In genomic region chr22:21938906-21939305, GRCh38 we compare ENCODE assay signal across 9 cellular contexts. TPM values are rescaled to one million over a fixed set of nuclear protein-coding genes. Genes with fewer than 3 reads are reported as not detected.
DNase-seq lines count a peak whose midpoint lies in the region; ATAC-seq, FAIRE-seq and TF ChIP-seq lines count a peak whose summit lies in the region.
"Had no signal": no experiment of that assay in that cellular context is flagged by ENCODE, and none has a peak within 500 bp of the region (broad histone marks: within the 10 kb centered on the region; RNA-seq: fewer than 3 reads in every experiment).

No MANE protein-coding gene starts in this region.

- peaks cover 89% of the 10 kb centered on the region for H3K36me3 Mint-ChIP-seq in dendritic cell treated with granulocyte-macrophage colony-stimulating factor and Interleukin-4, amounts not matched to agents 40 ng/mL and 50 ng/mL, for 4 days (ENCODE audit: low read depth)
- peaks cover 33% of the 10 kb centered on the region for H3K36me3 Mint-ChIP-seq in nephron (ENCODE audit: low read depth)

- TF ChIP-seq CTCF in A549 (IDR thresholded peaks at IDR 0.05) (no peak), IMR-90 (conservative IDR thresholded peaks at IDR 0.05; ENCODE audit: low read depth, low read length) (no peak), nephron (IDR thresholded peaks at IDR 0.05; ENCODE audit: unreplicated experiment in 3 of 3) (no peak)

- no peaks in the 10 kb centered on the region for H3K9me3 Mint-ChIP-seq in dendritic cell treated with granulocyte-macrophage colony-stimulating factor and Interleukin-4, amounts not matched to agents 40 ng/mL and 50 ng/mL, for 4 days
- no peaks in the 10 kb centered on the region for H3K9me3 Mint-ChIP-seq in nephron

- no TSS peak for BruUV-seq in IMR-90 (replicated peaks; lab: Mats Ljungman, UMichigan)

- H3K4me3 Mint-ChIP-seq in dendritic cell treated with granulocyte-macrophage colony-stimulating factor and Interleukin-4, amounts not matched to agents 40 ng/mL and 50 ng/mL, for 4 days: peak overlapping the region; percentile 80
- H3K4me3 Mint-ChIP-seq in nephron: peak overlapping the region; percentile 86 to 90 (median 90)

- H3K9me3 ChIP-seq in A549 (no peaks in the 10 kb centered on the region), IMR-90 (ENCODE audit: control insufficient read depth, insufficient read depth, low read length) (no peaks in the 10 kb centered on the region)

- H3K9me1 ChIP-seq in IMR-90 (ENCODE audit: insufficient read depth, low read length): peaks cover 18% of the 10 kb centered on the region

- no peak overlapping the region for H3K23ac ChIP-seq in IMR-90 (ENCODE audit: low read depth, low read length)

- DNase-seq in A549 (ENCODE audit: low read depth in 1 of 2, low spot score in 1 of 2) (no peak), IMR-90 (no peak), HK-2 (ENCODE audit: unreplicated experiment) (no peak)
- no peak for DNase-seq in activated CD8-positive, alpha-beta memory T cell treated with anti-CD3 and anti-CD28 coated beads, Interleukin-2, amount 50 U/mL, for 4 hours

- H2AK5ac ChIP-seq in IMR-90 (ENCODE audit: low read depth, low read length): peak overlapping the region; percentile 77

- TF ChIP-seq RAD21 in A549 (conservative IDR thresholded peaks at IDR 0.05 in 1 of 2, IDR thresholded peaks at IDR 0.05 in 1 of 2): no peak
- TF ChIP-seq RAD21 in IMR-90 (IDR thresholded peaks at IDR 0.05; ENCODE audit: low read length): no peak

- H3K27ac Mint-ChIP-seq in dendritic cell treated with granulocyte-macrophage colony-stimulating factor and Interleukin-4, amounts not matched to agents 40 ng/mL and 50 ng/mL, for 4 days: peak overlapping the region; percentile 100
- H3K27ac Mint-ChIP-seq in nephron: peak overlapping the region; percentile 99 to 100 (median 100)

- peak overlapping the region; percentile 0; the same call in 1 of the 2 replicates for H3K4ac ChIP-seq in IMR-90 (ENCODE audit: low read depth, low read length)

- CTCF ChIA-PET in A549 (lab: Yijun Ruan, JAX): interaction anchor here (0.5 to 6.5 kb wide), 32 partner anchors 9 to 234 kb away, joined by 3 to 65 read pairs (median 4); partner anchors contain the start of gene PPM1F
- CTCF ChIA-PET in IMR-90 (lab: Yijun Ruan, JAX): interaction anchor here (0.9 to 1.8 kb wide), 6 partner anchors 9 to 238 kb away, joined by 3 to 12 read pairs (median 4); partner anchors contain the start of gene PPM1F

- H2BK15ac ChIP-seq in IMR-90 (ENCODE audit: low read depth, low read length): peak overlapping the region; percentile 30; the same call in 1 of the 3 replicates

- dilution Hi-C loops in IMR-90 (cut with HindIII; ENCODE audit: low sequenced_read_pairs, unreplicated experiment): no loop called here

- H3K27me3 Mint-ChIP-seq in dendritic cell treated with granulocyte-macrophage colony-stimulating factor and Interleukin-4, amounts not matched to agents 40 ng/mL and 50 ng/mL, for 4 days: no peaks in the 10 kb centered on the region
- H3K27me3 Mint-ChIP-seq in nephron (ENCODE audit: low read depth): no peaks in the 10 kb centered on the region

- intact Hi-C loops in IMR-90 (cut with micrococcal nuclease): loop anchor here (1.0 to 5.0 kb wide), 4 partner anchors 72 to 272 kb away; partner anchors contain the start of genes MAPK1 and PPIL2
- intact Hi-C loops in dendritic cell treated with granulocyte-macrophage colony-stimulating factor and Interleukin-4, amounts not matched to agents 40 ng/mL and 50 ng/mL, for 4 days (cut with micrococcal nuclease): loop anchor here (1.0 to 5.0 kb wide), 4 partner anchors 13 to 227 kb away; partner anchors contain the start of genes MAPK1, PPM1F and YPEL1

- H3K27ac ChIP-seq in A549 (peak overlapping the region; percentile 98 to 100; a peak in 5 of 6 replicates), IMR-90 (ENCODE audit: insufficient read depth, low read length) (peak overlapping the region; percentile 87; the same call in 1 of the 2 replicates)

- H3K4me1 Mint-ChIP-seq in dendritic cell treated with granulocyte-macrophage colony-stimulating factor and Interleukin-4, amounts not matched to agents 40 ng/mL and 50 ng/mL, for 4 days (ENCODE audit: low read depth): peaks cover 84% of the 10 kb centered on the region
- peaks cover 64% of the 10 kb centered on the region for H3K4me1 Mint-ChIP-seq in nephron

- no peak overlapping the region for H2AFZ ChIP-seq in IMR-90 (replicated peaks; ENCODE audit: low read length, poor library complexity)

- no peak for TF ChIP-seq EP300 in A549 (IDR thresholded peaks at IDR 0.05)

- H3K79me1 ChIP-seq in IMR-90 (ENCODE audit: low read depth in 1 of 2, low read length in 2 of 2): peaks cover 16 to 73% of the 10 kb centered on the region in 2 experiments

- no peaks in the 10 kb centered on the region for H3K27me3 ChIP-seq in IMR-90 (ENCODE audit: control insufficient read depth, insufficient read depth, low read length)
- H3K27me3 ChIP-seq: cardiac muscle cell had no signal

- no peak overlapping the region for H4K5ac ChIP-seq in IMR-90 (ENCODE audit: low read depth, low read length)

- H3K4me3 ChIP-seq in A549 (peak overlapping the region; percentile 77; the same call in 2 of the 3 replicates), IMR-90 (ENCODE audit: insufficient read depth, low read depth, low read length) (no peak overlapping the region)

- H3K4me2 ChIP-seq in A549: peak overlapping the region; percentile 85
- no peak overlapping the region; the same call in 1 of the 2 replicates for H3K4me2 ChIP-seq in IMR-90 (ENCODE audit: low read depth, low read length)

- H3K4me1 ChIP-seq in A549 (peaks cover 27% of the 10 kb centered on the region), IMR-90 (ENCODE audit: control insufficient read depth, insufficient read depth, low read length) (peaks cover 29% of the 10 kb centered on the region)

- ATAC-seq in A549 (peak; percentile 13 to 27; a peak in 5 of 6 replicates), IMR-90 (ENCODE audit: low read depth) (no peak), GM18861 (IDR thresholded peaks at IDR 0.05; ENCODE audit: unreplicated experiment) (no peak), GM19351 (IDR thresholded peaks at IDR 0.05; ENCODE audit: unreplicated experiment) (no peak)

- WGBS in A549 (ENCODE audit: missing lambda C conversion rate): 57% methylated on average over 4 of the region's 11 CpGs
- 96% methylated on average over 7 of the region's 11 CpGs; no CpG with 5 or more reads in 1 of the 2 experiments for WGBS in IMR-90 (ENCODE audit: extremely low coverage in 2 of 2, insufficient read length in 1 of 2), 2 experiments

- in situ Hi-C loops in IMR-90 (cut with MboI; ENCODE audit: low sequenced_read_pairs): loop anchor here (5.0 kb wide), 1 partner anchor 227 kb away; no protein-coding TSS in a partner anchor

- no peak overlapping the region; the same call in 1 of the 2 replicates for H2BK120ac ChIP-seq in IMR-90 (ENCODE audit: low read depth, low read length)

- POLR2A ChIA-PET in A549 (lab: Yijun Ruan, JAX) (interaction anchor here (0.6 to 1.3 kb wide), 2 partner anchors 71 to 81 kb away, joined by 4 read pairs; partner anchors contain the start of gene MAPK1), IMR-90 (lab: Charles Lee; ENCODE audit: unreplicated experiment) (no interaction called here)

- peak overlapping the region; percentile 5; the same call in 1 of the 2 replicates for H3K9ac ChIP-seq in IMR-90 (ENCODE audit: low read depth, low read length)

- TF ChIP-seq POLR2A in A549 (IDR thresholded peaks at IDR 0.05; ENCODE audit: low read length) (no peak), IMR-90 (IDR thresholded peaks at IDR 0.05; ENCODE audit: low read depth, low read length) (no peak)

- no peak overlapping the region for H2BK20ac ChIP-seq in IMR-90 (ENCODE audit: low read depth, low read length)

- H2AK9ac ChIP-seq in IMR-90 (replicated peaks; ENCODE audit: low read depth, low read length, poor library complexity): peak overlapping the region; percentile 77

- H4K91ac ChIP-seq in IMR-90 (ENCODE audit: insufficient read depth, low read depth, low read length): peak overlapping the region; percentile 12; the same call in 1 of the 2 replicates

- no peak for FAIRE-seq in A549 (lab: Jason Lieb, UNC)

- H4K20me1 ChIP-seq in IMR-90 (ENCODE audit: insufficient read depth, low read length): peaks cover 10% of the 10 kb centered on the region; the same call in 1 of the 2 replicates

- peaks cover 13% of the 10 kb centered on the region for H3K36me3 ChIP-seq in IMR-90 (ENCODE audit: control insufficient read depth, insufficient read depth, low read length)

- H3K14ac ChIP-seq in IMR-90 (replicated peaks; ENCODE audit: low read depth, low read length): no peak overlapping the region

- H2BK5ac ChIP-seq in IMR-90 (ENCODE audit: low read depth, low read length, poor library complexity, severe bottlenecking): peak overlapping the region; percentile 95

- no peak overlapping the region for H3K18ac ChIP-seq in IMR-90 (ENCODE audit: low read depth, low read length)

- no peak overlapping the region for H3K56ac ChIP-seq in IMR-90 (ENCODE audit: extremely low read depth, insufficient read depth, low read length)

- peak overlapping the region; percentile 90 to 97; a peak in 2 of 4 replicates for H4K8ac ChIP-seq in IMR-90 (ENCODE audit: low read depth in 2 of 2, low read length in 2 of 2)

TF ChIP-seq in A549, 52 proteins besides CTCF, POLR2A, EP300 and RAD21 (continues in another document):
- no peak for TF ChIP-seq CEBPB (IDR thresholded peaks at IDR 0.05)

TF ChIP-seq in IMR-90, 13 proteins besides CTCF, POLR2A, EP300 and RAD21 (continues in another document):
- TF ChIP-seq CEBPB (IDR thresholded peaks at IDR 0.05; ENCODE audit: low read depth, low read length) (no peak), FOS (IDR thresholded peaks at IDR 0.05; ENCODE audit: low read depth, low read length) (no peak)

RNA-seq across cellular contexts. Expression of gene PPM1F, which starts 13.7 kb away (rescaled TPM):
- polyA plus RNA-seq in A549 (2011; rRNA removed) (9.4 and 11.0 TPM in 2 replicates), A549 (2017; fragmentation: RNase III; extraction: RNeasy Plus Mini Kit Qiagen cat#74134 plus additional on column Dnase treatment) (14.2 to 14.6 TPM (median 14.3 TPM) in 3 replicates), IMR-90 (2012; rRNA removed) (30.3 and 34.0 TPM in 2 replicates)
- polyA plus RNA-seq in A549 (2012; cell fraction: cytosol; rRNA removed): 13.5 and 18.0 TPM in 2 replicates
- 25.7 and 27.9 TPM in 2 replicates for polyA plus RNA-seq in A549 (2012; cell fraction: nucleus; rRNA removed)
- 5.4 and 6.5 TPM in 2 replicates for polyA minus RNA-seq in A549 (2011; rRNA and poly(A)+ RNA removed)
- total RNA-seq in IMR-90 (2012; rRNA removed): 20.8 and 25.0 TPM in 2 replicates
- polyA plus RNA-seq in IMR-90 (2012; cell fraction: cytosol; rRNA removed): 23.8 and 28.1 TPM in 2 replicates
- polyA plus RNA-seq in IMR-90 (2012; cell fraction: nucleus; rRNA removed; ENCODE audit: low replicate concordance): 59.4 and 83.4 TPM in 2 replicates

RNA-seq across cellular contexts. Expression of gene TOP3B, which starts 43.7 kb away (rescaled TPM):
- polyA plus RNA-seq in A549 (2011; rRNA removed) (11.5 and 16.7 TPM in 2 replicates), A549 (2017; fragmentation: RNase III; extraction: RNeasy Plus Mini Kit Qiagen cat#74134 plus additional on column Dnase treatment) (19.8 to 22.6 TPM (median 21.0 TPM) in 3 replicates), IMR-90 (2012; rRNA removed) (21.8 and 23.0 TPM in 2 replicates)
- 13.2 and 15.4 TPM in 2 replicates for polyA plus RNA-seq in A549 (2012; cell fraction: cytosol; rRNA removed)
- 78.8 and 81.4 TPM in 2 replicates for polyA plus RNA-seq in A549 (2012; cell fraction: nucleus; rRNA removed)
- polyA minus RNA-seq in A549 (2011; rRNA and poly(A)+ RNA removed): 17.9 and 20.0 TPM in 2 replicates
- 19.7 and 23.5 TPM in 2 replicates for total RNA-seq in IMR-90 (2012; rRNA removed)
- 7.9 and 10.6 TPM in 2 replicates for polyA plus RNA-seq in IMR-90 (2012; cell fraction: cytosol; rRNA removed)
- 57.4 and 109 TPM in 2 replicates for polyA plus RNA-seq in IMR-90 (2012; cell fraction: nucleus; rRNA removed; ENCODE audit: low replicate concordance)

Comparison
In these comparisons a context has a peak if more than half of its experiments do, and no peak if none do; other contexts are left out.
1. ATAC-seq: peak in A549 (2 of 2); none in IMR-90 (single experiment), GM18861 (single experiment) and GM19351 (single experiment).